In genomic region chr2:85737481-85737880, GRCh38 we compare ENCODE assay signal across 13 cellular contexts. TPM values are rescaled to one million over a fixed set of nuclear protein-coding genes. Genes with fewer than 3 reads are reported as not detected.
DNase-seq lines count a peak whose midpoint lies in the region; ATAC-seq, FAIRE-seq and TF ChIP-seq lines count a peak whose summit lies in the region.
"Had no signal": no experiment of that assay in that cellular context is flagged by ENCODE, and none has a peak within 500 bp of the region (broad histone marks: within the 10 kb centered on the region; RNA-seq: fewer than 3 reads in every experiment).

No MANE protein-coding gene starts in this region.

- H2BK5ac ChIP-seq in H1 (ENCODE audit: low read depth, low read length), result no peak overlapping the region

- no peak for TF ChIP-seq CTCF in H1 (IDR thresholded peaks at IDR 0.05; ENCODE audit: control extremely low read depth in 1 of 3, insufficient read depth in 1 of 3, low read depth in 1 of 3, low read length in 3 of 3)
- TF ChIP-seq CTCF in left lung (IDR thresholded peaks at IDR 0.05), result no peak
- TF ChIP-seq CTCF in tibial nerve (IDR thresholded peaks at IDR 0.05), result no peak

- CTCF ChIA-PET in H1 (lab: Charles Lee; ENCODE audit: partially characterized antibody), result interaction anchor here (1.1 to 47.8 kb wide), 9 partner anchors 7 to 90 kb away, joined by 3 to 986 read pairs (median 18); partner anchors contain the start of gene ATOH8
- CTCF ChIA-PET in activated CD4-positive, alpha-beta T cell treated with anti-CD3 and anti-CD28 coated beads, Interleukin-2, amount 10 ng/mL, durations not matched to agents 7 days and 5 days (lab: Charles Lee), result interaction anchor here (0.6 to 1.5 kb wide), 4 partner anchors 9 to 663 kb away, joined by 3 to 9 read pairs (median 5); no protein-coding TSS in a partner anchor

- 98% methylated on average over 4 of the region's 4 CpGs; no CpG with 5 or more reads in 1 of the 2 experiments for WGBS in H1 (ENCODE audit: extremely low coverage in 1 of 2, insufficient coverage in 1 of 2, insufficient read length in 1 of 2, insufficient replicate concordance in 2 of 2, low coverage in 1 of 2, low lambda C conversion rate in 2 of 2, missing lambda C conversion rate in 1 of 2), 2 experiments
- WGBS in tibial nerve, 2 donors, result 27 to 28% methylated on average over 4 of the region's 4 CpGs

- H3K4me2 ChIP-seq in H1 (ENCODE audit: insufficient read depth in 1 of 2, low read depth in 2 of 2, low read length in 2 of 2), result no peak overlapping the region

- no peak overlapping the region for H3K27ac Mint-ChIP-seq in activated CD4-positive, alpha-beta T cell treated with anti-CD3 and anti-CD28 coated beads, Interleukin-2, amount 10 ng/mL, durations not matched to agents 7 days and 5 days

- H3K9me3 Mint-ChIP-seq in activated CD4-positive, alpha-beta T cell treated with anti-CD3 and anti-CD28 coated beads, Interleukin-2, amount 10 ng/mL, durations not matched to agents 7 days and 5 days, result no peaks in the 10 kb centered on the region

- no peak overlapping the region for H3K27ac ChIP-seq in H1 (ENCODE audit: low read depth, low read length)
- H3K27ac ChIP-seq in left lung, result peak overlapping the region in 1 of 2 donors; percentile 29
- peak overlapping the region; percentile 68 to 96 (median 84) for H3K27ac ChIP-seq in tibial nerve
- H3K27ac ChIP-seq: HL-60 had no signal

- no peak overlapping the region for H2BK12ac ChIP-seq in H1 (ENCODE audit: low read depth, low read length)

- TF ChIP-seq POLR2A in H1 (IDR thresholded peaks at IDR 0.05; ENCODE audit: control extremely low read depth in 1 of 2, low read depth in 2 of 2, low read length in 2 of 2) (no peak), tibial nerve (IDR thresholded peaks at IDR 0.05) (peak in 1 of 2 donors; percentile 33)

- H3K4me1 Mint-ChIP-seq in activated CD4-positive, alpha-beta T cell treated with anti-CD3 and anti-CD28 coated beads, Interleukin-2, amount 10 ng/mL, durations not matched to agents 7 days and 5 days, result no peaks in the 10 kb centered on the region

- peaks cover 45% of the 10 kb centered on the region for H3K27me3 Mint-ChIP-seq in activated CD4-positive, alpha-beta T cell treated with anti-CD3 and anti-CD28 coated beads, Interleukin-2, amount 10 ng/mL, durations not matched to agents 7 days and 5 days

- TF ChIP-seq EP300 in H1 (IDR thresholded peaks at IDR 0.05; ENCODE audit: borderline replicate concordance in 1 of 2, low read depth in 2 of 2, low read length in 2 of 2) (no peak), tibial nerve (IDR thresholded peaks at IDR 0.05) (peak; percentile 19 to 95)

- no peaks in the 10 kb centered on the region for H3K79me2 ChIP-seq in H1 (ENCODE audit: control insufficient read depth in 1 of 2, insufficient read depth in 2 of 2, low read length in 2 of 2)

- peak; percentile 84 for DNase-seq in LHCN-M2 (ENCODE audit: low read depth)
- DNase-seq in H1 (ENCODE audit: low read depth in 1 of 2, low spot score in 2 of 2), result no peak
- no peak for DNase-seq in left lung
- DNase-seq in tibial nerve (ENCODE audit: low spot score in 2 of 2), result peak; percentile 80 to 95
- DNase-seq in HTR-8/SVneo (ENCODE audit: insufficient read length, low spot score), result no peak
- no peak for DNase-seq in activated CD4-positive, alpha-beta T cell treated with anti-CD3 and anti-CD28 coated beads, Interleukin-2, amount 10 ng/mL, durations not matched to agents 7 days and 5 days
- DNase-seq: activated naive CD4-positive, alpha-beta T cell; NCI-H510A; small intestine; substantia nigra had no signal

- no peaks in the 10 kb centered on the region for H3K36me3 ChIP-seq in H1 (ENCODE audit: control insufficient read depth in 2 of 4, insufficient read depth in 4 of 4, low read length in 3 of 4)
- no peaks in the 10 kb centered on the region for H3K36me3 ChIP-seq in left lung
- H3K36me3 ChIP-seq in tibial nerve, result no peaks in the 10 kb centered on the region

- H4K5ac ChIP-seq in H1 (ENCODE audit: insufficient read length, low read depth, low read length), result no peak overlapping the region

- FAIRE-seq in H1 (lab: Jason Lieb, UNC) (no peak), HTR-8/SVneo (lab: Jason Lieb, UNC) (no peak)
- FAIRE-seq: small intestine had no signal

- H3K4me1 ChIP-seq in H1 (replicated peaks in 1 of 4; ENCODE audit: control insufficient read depth in 3 of 4, insufficient read depth in 4 of 4, low read length in 3 of 4), result peaks cover 0 to 7% (median 4%) of the 10 kb centered on the region in 4 experiments; a peak in 2 of 7 replicates
- H3K4me1 ChIP-seq in left lung, result peaks cover 18 to 21% of the 10 kb centered on the region in 2 donors
- peaks cover 7 to 74% (median 30%) of the 10 kb centered on the region in 4 donors for H3K4me1 ChIP-seq in tibial nerve

- H3K27me3 ChIP-seq in H1 (replicated peaks in 1 of 4; ENCODE audit: control insufficient read depth in 3 of 4, extremely low read depth in 1 of 4, insufficient read depth in 3 of 4, low read length in 3 of 4), result no peaks in the 10 kb centered on the region
- H3K27me3 ChIP-seq in left lung, result no peaks in the 10 kb centered on the region
- H3K27me3 ChIP-seq in tibial nerve, result no peaks in the 10 kb centered on the region

- H2AFZ ChIP-seq in H1 (ENCODE audit: low read length), result no peak overlapping the region

- no peak overlapping the region for H2BK120ac ChIP-seq in H1 (replicated peaks; ENCODE audit: low read depth, low read length)

- no peak overlapping the region for H4K8ac ChIP-seq in H1 (ENCODE audit: extremely low read depth, insufficient read depth, low read length)

- H2AK5ac ChIP-seq in H1 (ENCODE audit: low read depth, low read length), result no peak overlapping the region

- intact Hi-C loops in left lung (cut with DNase I), result no loop called here

- no peak for TF ChIP-seq RAD21 in H1 (IDR thresholded peaks at IDR 0.05 in 1 of 2, conservative IDR thresholded peaks at IDR 0.05 in 1 of 2; ENCODE audit: low read depth in 2 of 2, low read length in 2 of 2)

- no peak overlapping the region for H2BK15ac ChIP-seq in H1 (ENCODE audit: low read length)

- no peak overlapping the region for H3K18ac ChIP-seq in H1 (ENCODE audit: extremely low read depth, low read length)

- no peak overlapping the region for H3K9ac ChIP-seq in H1 (replicated peaks in 1 of 4; ENCODE audit: extremely low read depth in 1 of 4, low read depth in 3 of 4, low read length in 3 of 4)

- no peaks in the 10 kb centered on the region for H4K20me1 ChIP-seq in H1 (replicated peaks in 1 of 2; ENCODE audit: control insufficient read depth in 1 of 2, insufficient read depth in 2 of 2, low read length in 2 of 2)

- ATAC-seq in left lung (peak; percentile 8), HG03378 (IDR thresholded peaks at IDR 0.05; ENCODE audit: unreplicated experiment) (no peak), GM18870 (IDR thresholded peaks at IDR 0.05; ENCODE audit: unreplicated experiment) (no peak)

- no peak overlapping the region for H4K91ac ChIP-seq in H1 (replicated peaks; ENCODE audit: insufficient read length, low read length)

- H2BK20ac ChIP-seq in H1 (ENCODE audit: low read length), result no peak overlapping the region

- H3K79me1 ChIP-seq in H1 (ENCODE audit: low read depth, low read length), result no peaks in the 10 kb centered on the region

- no peaks in the 10 kb centered on the region; the same call in 1 of the 2 replicates for H3K23me2 ChIP-seq in H1 (ENCODE audit: low read depth, low read length)

- H3K4me3 ChIP-seq in H1 (ENCODE audit: extremely low read depth in 1 of 4, insufficient read depth in 2 of 4, low read depth in 3 of 4, low read length in 4 of 4) (no peak overlapping the region), left lung (no peak overlapping the region), tibial nerve (no peak overlapping the region)

- H3K14ac ChIP-seq in H1 (ENCODE audit: insufficient read length), result no peak overlapping the region

- H3K36me3 Mint-ChIP-seq in activated CD4-positive, alpha-beta T cell treated with anti-CD3 and anti-CD28 coated beads, Interleukin-2, amount 10 ng/mL, durations not matched to agents 7 days and 5 days (ENCODE audit: low read depth), result no peaks in the 10 kb centered on the region

- no peak overlapping the region for H3K4me3 Mint-ChIP-seq in activated CD4-positive, alpha-beta T cell treated with anti-CD3 and anti-CD28 coated beads, Interleukin-2, amount 10 ng/mL, durations not matched to agents 7 days and 5 days

- H3K9me3 ChIP-seq in H1 (ENCODE audit: insufficient read depth in 2 of 2, low read depth in 1 of 2, low read length in 1 of 2), result 0 out of 4 replicates have a peak, but pooled peaks cover 0 to 3% of the 10 kb centered on the region in 2 experiments
- H3K9me3 ChIP-seq in left lung, result no peaks in the 10 kb centered on the region
- H3K9me3 ChIP-seq in tibial nerve, result no peaks in the 10 kb centered on the region

- H3K56ac ChIP-seq in H1 (replicated peaks; ENCODE audit: insufficient read length, low read depth, low read length), result no peak overlapping the region

- H3K4ac ChIP-seq in H1 (replicated peaks; ENCODE audit: insufficient read length, low read depth, low read length), result no peak overlapping the region

- POLR2A ChIA-PET in H1 (lab: Charles Lee; ENCODE audit: partially characterized antibody), result interaction anchor here (0.6 kb wide), 1 partner anchor 440 kb away, joined by 3 read pairs; no protein-coding TSS in a partner anchor
- POLR2A ChIA-PET in activated CD4-positive, alpha-beta T cell treated with anti-CD3 and anti-CD28 coated beads, Interleukin-2, amount 10 ng/mL, durations not matched to agents 7 days and 5 days (lab: Charles Lee), result no interaction called here

- no peak overlapping the region for H3K23ac ChIP-seq in H1 (ENCODE audit: insufficient read length)

RNA-seq across cellular contexts. Expression of gene ATOH8, which starts 16.3 kb away (rescaled TPM):
- total RNA-seq in LHCN-M2 (2014; rRNA removed), result 129 and 179 TPM in 2 replicates
- polyA plus RNA-seq in LHCN-M2 (2012), result 120 TPM
- 0.50 and 0.54 TPM in 2 replicates for total RNA-seq in H1 (2021; fragmentation: NEBNext Ultra II Directional; extraction: Animal tissue kit (Norgen Biotek cat#: 25700))
- polyA plus RNA-seq in H1 (2011; rRNA removed), result 0.53 and 0.74 TPM in 2 replicates
- polyA plus RNA-seq in H1 (2011; cell fraction: cytosol; rRNA removed), result 0.74 TPM
- 0.93 TPM for polyA plus RNA-seq in H1 (2011; cell fraction: nucleus; rRNA removed)
- 0.66 to 0.90 TPM (median 0.79 TPM) in 4 replicates for polyA plus RNA-seq in H1 (2012, experiment 1 of 2)
- 0.98 TPM for polyA plus RNA-seq in H1 (2012, experiment 2 of 2)
- 0.30 TPM for polyA plus RNA-seq in H1 (2013, experiment 1 of 2)
- 0.31 TPM for polyA plus RNA-seq in H1 (2013, experiment 2 of 2)
- polyA minus RNA-seq in H1 (2011; rRNA and poly(A)+ RNA removed), result 0.29 and 0.57 TPM in 2 replicates
- polyA minus RNA-seq in H1 (2011; cell fraction: cytosol; rRNA and poly(A)+ RNA removed), result 1.2 TPM
- 0.50 TPM for polyA minus RNA-seq in H1 (2011; cell fraction: nucleus; rRNA and poly(A)+ RNA removed)
- 10 to 100 TPM; 24.7 to 27.1 TPM for total RNA-seq in left lung
- 100 to 1,000 TPM in 3 of 4 donors, 10 to 100 TPM in 1; 98.0 to 170 (median 119) TPM for total RNA-seq in tibial nerve
- under 1 TPM; 0.10 to 0.12 TPM for total RNA-seq in activated CD4-positive, alpha-beta T cell treated with anti-CD3 and anti-CD28 coated beads, Interleukin-2, amount 10 ng/mL, durations not matched to agents 7 days and 5 days

RNA-seq across cellular contexts. Expression of gene GNLY, which starts 43.3 kb away (rescaled TPM):
- total RNA-seq in LHCN-M2 (2014; rRNA removed) (not detected in 2 replicates), left lung (10 to 100 TPM in 1 of 2 donors, 1 to 10 TPM in 1; 9.2 to 10.5 TPM), tibial nerve (1 to 10 TPM in 1 of 4 donors, under 1 TPM in 2, not detected in 1; 0.63 to 4.2 (median 0.98) TPM)
- not detected for polyA plus RNA-seq in LHCN-M2 (2012)
- total RNA-seq in H1 (2021; fragmentation: NEBNext Ultra II Directional; extraction: Animal tissue kit (Norgen Biotek cat#: 25700)), result not detected in 2 replicates
- 0.03 TPM in 1 of 2 replicates, not detected in the other for polyA plus RNA-seq in H1 (2011; rRNA removed)
- 0.19 TPM for polyA plus RNA-seq in H1 (2011; cell fraction: cytosol; rRNA removed)
- 0.23 TPM for polyA plus RNA-seq in H1 (2011; cell fraction: nucleus; rRNA removed)
- 0.31 to 0.36 TPM in 2 of 4 replicates, not detected in the others for polyA plus RNA-seq in H1 (2012, experiment 1 of 2)
- not detected for polyA plus RNA-seq in H1 (2012, experiment 2 of 2)
- not detected for polyA plus RNA-seq in H1 (2013, experiment 1 of 2)
- polyA plus RNA-seq in H1 (2013, experiment 2 of 2), result not detected
- polyA minus RNA-seq in H1 (2011; rRNA and poly(A)+ RNA removed), result not detected in 2 replicates
- not detected for polyA minus RNA-seq in H1 (2011; cell fraction: cytosol; rRNA and poly(A)+ RNA removed)
- not detected for polyA minus RNA-seq in H1 (2011; cell fraction: nucleus; rRNA and poly(A)+ RNA removed)
- total RNA-seq in activated CD4-positive, alpha-beta T cell treated with anti-CD3 and anti-CD28 coated beads, Interleukin-2, amount 10 ng/mL, durations not matched to agents 7 days and 5 days, result 10 to 100 TPM; 72.9 to 75.5 TPM

Comparison
In these comparisons a context has a peak if more than half of its experiments do, and no peak if none do; other contexts are left out.
1. DNase-seq: peak in LHCN-M2 (single experiment) and tibial nerve (2 of 2); none in H1 (0 of 2), left lung (0 of 2), HTR-8/SVneo (single experiment) and activated CD4-positive, alpha-beta T cell treated with anti-CD3 and anti-CD28 coated beads, Interleukin-2, amount 10 ng/mL, durations not matched to agents 7 days and 5 days (single experiment).
2. RNA of gene ATOH8, which starts 16.3 kb away (total RNA-seq): 98.0 to 170 TPM in tibial nerve, 129 to 179 TPM in LHCN-M2 and 24.7 to 27.1 TPM in left lung; 0.50 to 0.54 TPM in H1 and 0.10 to 0.12 TPM in activated CD4-positive, alpha-beta T cell treated with anti-CD3 and anti-CD28 coated beads, Interleukin-2, amount 10 ng/mL, durations not matched to agents 7 days and 5 days; every median in the first group is over 10 times any median in the second.
3. RNA of gene GNLY, which starts 43.3 kb away (total RNA-seq): 72.9 to 75.5 TPM in activated CD4-positive, alpha-beta T cell treated with anti-CD3 and anti-CD28 coated beads, Interleukin-2, amount 10 ng/mL, durations not matched to agents 7 days and 5 days; 9.2 to 10.5 TPM in left lung, 0.63 to 4.2 TPM in tibial nerve, not detected in LHCN-M2 and not detected in H1; every median in the first group is over 4 times any median in the second.